7 cellular contexts compared by ENCODE assay signal in genomic region chr7:11456574-11456973, GRCh38.
"Had no signal": no experiment of that assay in that cellular context is flagged by ENCODE, and none has a peak within 500 bp of the region (broad histone marks: within the 10 kb centered on the region; RNA-seq: fewer than 3 reads in every experiment).

No MANE protein-coding gene starts in this region.

- ATAC-seq: HepG2, K562 had no signal

- DNase-seq: IMR-90, KBM-7, KG1 had no signal

- H3K4me2 ChIP-seq: KMS-11 had no signal

- H3K4me3 ChIP-seq: K562 had no signal

- H3K9ac ChIP-seq: KMS-11 had no signal

- H3K27ac ChIP-seq: HL-60, KMS-11 had no signal
